ENCODE assay signal across 8 cellular contexts in the genomic region with DNA sequence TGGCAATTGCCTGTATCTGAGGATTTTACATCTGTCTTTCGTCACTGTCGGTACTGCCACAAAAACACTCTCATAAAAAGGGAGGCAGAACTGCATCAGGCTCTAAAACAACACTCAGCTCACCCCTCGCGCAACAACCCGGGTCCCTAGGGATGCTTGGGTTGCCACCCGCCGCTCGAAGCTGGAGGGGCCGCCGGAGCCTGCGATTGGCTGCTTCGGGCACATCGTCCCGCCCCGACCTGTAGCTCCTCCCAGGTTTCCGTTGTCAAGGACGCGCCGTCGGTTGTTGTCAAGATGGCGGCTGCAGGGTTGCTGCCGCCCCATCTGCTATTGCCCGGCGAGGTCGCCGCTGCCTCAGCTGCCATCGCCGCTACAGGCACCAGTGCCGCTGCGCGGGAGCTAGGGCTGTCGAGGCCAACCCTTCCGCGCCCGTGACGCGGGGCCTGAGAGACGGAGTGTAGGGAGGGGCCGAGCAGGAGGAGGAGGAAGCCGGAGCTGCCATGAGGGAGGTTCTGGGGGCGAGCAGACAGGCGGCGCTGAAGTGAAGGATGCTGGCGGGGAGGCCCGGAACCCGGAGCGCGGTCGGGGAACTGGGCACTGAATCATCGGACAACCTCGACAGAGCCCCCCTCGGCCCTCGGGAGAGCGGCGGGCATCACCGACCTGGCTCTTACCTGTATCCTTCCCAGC.
DNase-seq lines count a peak whose midpoint lies in the region; ATAC-seq, FAIRE-seq and TF ChIP-seq lines count a peak whose summit lies in the region.

A gene with protein sequence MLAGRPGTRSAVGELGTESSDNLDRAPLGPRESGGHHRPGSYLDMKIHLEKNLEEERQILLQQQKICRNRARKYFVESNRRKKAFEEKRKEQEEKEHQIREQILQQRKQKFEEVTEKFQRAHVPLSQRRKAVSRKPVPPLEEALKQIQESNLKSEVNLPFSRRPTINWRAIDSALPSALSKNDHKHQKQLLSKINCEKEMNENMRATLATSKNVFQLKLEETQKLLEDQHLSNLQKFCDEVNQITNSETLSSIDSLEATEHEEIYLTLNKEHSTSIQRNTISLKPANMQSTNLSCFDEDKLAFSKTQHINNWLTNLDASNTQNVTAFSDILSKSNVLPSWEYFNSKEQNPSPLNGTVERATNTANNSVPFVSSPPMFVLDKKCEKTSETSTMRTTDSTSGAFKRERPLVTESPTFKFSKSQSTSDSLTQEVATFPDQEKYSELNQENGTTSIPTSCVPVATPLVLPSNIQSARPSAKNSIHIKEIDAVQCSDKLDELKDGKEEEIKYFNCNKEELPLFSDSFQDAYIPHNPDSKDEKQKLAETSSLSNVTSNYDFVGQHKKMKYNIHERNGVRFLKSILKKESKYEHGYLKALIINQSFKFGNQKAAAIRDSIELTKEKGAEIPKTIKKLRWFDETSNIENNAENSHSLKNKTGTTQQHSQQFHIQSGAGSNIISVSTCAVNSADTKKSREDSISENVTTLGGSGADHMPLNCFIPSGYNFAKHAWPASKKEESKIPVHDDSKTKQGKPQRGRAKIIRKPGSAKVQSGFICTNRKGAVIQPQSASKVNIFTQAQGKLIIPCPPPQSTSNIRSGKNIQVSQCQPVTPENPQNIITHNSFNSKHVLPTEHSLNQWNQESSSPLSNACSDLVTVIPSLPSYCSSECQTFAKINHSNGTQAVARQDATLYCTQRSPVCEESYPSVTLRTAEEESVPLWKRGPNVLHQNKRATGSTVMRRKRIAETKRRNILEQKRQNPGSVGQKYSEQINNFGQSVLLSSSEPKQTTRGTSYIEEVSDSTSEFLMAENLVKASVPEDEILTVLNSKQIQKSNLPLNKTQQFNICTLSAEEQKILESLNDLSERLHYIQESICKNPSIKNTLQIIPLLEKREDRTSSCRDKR (plus strand): TSS at position 274 of the 690 bp plus-strand sequence. CDS start 275 bp downstream, at position 549.

- no peaks in the 10 kb centered on the region for H3K9me3 Mint-ChIP-seq in nephron progenitor cell
- H3K9me3 Mint-ChIP-seq in stimulated activated naive CD8-positive, alpha-beta T cell treated with anti-CD3 and anti-CD28 coated beads, Interleukin-15, Interleukin-2, amounts not matched to agents 100 ng/mL and 50 ng/mL, for 24 hours = no peaks in the 10 kb centered on the region

- peak; percentile 100 for ATAC-seq in GM21737 (IDR thresholded peaks at IDR 0.05; ENCODE audit: unreplicated experiment)

- peak; percentile 7 for TF ChIP-seq CTCF in nephron progenitor cell (IDR thresholded peaks at IDR 0.05)

- H3K27ac Mint-ChIP-seq in nephron progenitor cell = peak within 1 kb of the TSS; percentile 99
- peak within 1 kb of the TSS; percentile 85 for H3K27ac Mint-ChIP-seq in stimulated activated naive CD8-positive, alpha-beta T cell treated with anti-CD3 and anti-CD28 coated beads, Interleukin-15, Interleukin-2, amounts not matched to agents 100 ng/mL and 50 ng/mL, for 24 hours

- FAIRE-seq in RCC 7860 (lab: Jason Lieb, UNC) = peak; percentile 22

- H3K4me3 Mint-ChIP-seq in nephron progenitor cell = peak within 1 kb of the TSS; percentile 93
- peak within 1 kb of the TSS; percentile 90 for H3K4me3 Mint-ChIP-seq in stimulated activated naive CD8-positive, alpha-beta T cell treated with anti-CD3 and anti-CD28 coated beads, Interleukin-15, Interleukin-2, amounts not matched to agents 100 ng/mL and 50 ng/mL, for 24 hours

- H3K36me3 Mint-ChIP-seq in nephron progenitor cell (ENCODE audit: low read depth) = no peaks in the 10 kb centered on the region
- H3K36me3 Mint-ChIP-seq in stimulated activated naive CD8-positive, alpha-beta T cell treated with anti-CD3 and anti-CD28 coated beads, Interleukin-15, Interleukin-2, amounts not matched to agents 100 ng/mL and 50 ng/mL, for 24 hours (ENCODE audit: low read depth) = no peaks in the 10 kb centered on the region

- H3K27me3 Mint-ChIP-seq in nephron progenitor cell (ENCODE audit: low read depth, poor library complexity) = no peaks in the 10 kb centered on the region
- no peaks in the 10 kb centered on the region for H3K27me3 Mint-ChIP-seq in stimulated activated naive CD8-positive, alpha-beta T cell treated with anti-CD3 and anti-CD28 coated beads, Interleukin-15, Interleukin-2, amounts not matched to agents 100 ng/mL and 50 ng/mL, for 24 hours

- peaks cover 57% of the 10 kb centered on the region for H3K4me1 Mint-ChIP-seq in nephron progenitor cell
- peaks cover 25% of the 10 kb centered on the region for H3K4me1 Mint-ChIP-seq in stimulated activated naive CD8-positive, alpha-beta T cell treated with anti-CD3 and anti-CD28 coated beads, Interleukin-15, Interleukin-2, amounts not matched to agents 100 ng/mL and 50 ng/mL, for 24 hours (ENCODE audit: low read depth)

- DNase-seq in DMS153 treated with DMSO at 0.1 percent for 48 hours (lab: John Stamatoyannopoulos, UW; ENCODE audit: unreplicated experiment) = peak; percentile 88
- DNase-seq in KG1 (lab: John Stamatoyannopoulos, UW) = peak; percentile 33
- peak; percentile 82 for DNase-seq in RCC 7860 (ENCODE audit: low spot score)
- peak; percentile 97 for DNase-seq in activated effector memory CD4-positive, alpha-beta T cell treated with anti-CD3 and anti-CD28 coated beads, Interleukin-2, amount 50 U/mL, for 16 hours
- DNase-seq in fibroblast of the conjunctiva (ENCODE audit: low read depth) = peak; percentile 97
- DNase-seq in nephron progenitor cell = peak; percentile 98

Comparison
In these comparisons a context has a peak if more than half of its experiments do, and no peak if none do; other contexts are left out.
1. Peak in every context shown above with its lines: DNase-seq and ATAC-seq.
2. DNase-seq: peak in every context shown above with its lines; median percentile 98 in nephron progenitor cell; 97 in activated effector memory CD4-positive, alpha-beta T cell treated with anti-CD3 and anti-CD28 coated beads, Interleukin-2, amount 50 U/mL, for 16 hours; 97 in fibroblast of the conjunctiva; 88 in DMS153 treated with DMSO at 0.1 percent for 48 hours; 82 in RCC 7860; 33 in KG1.